Comparison of ENCODE assay signal across 8 cellular contexts in the genomic region with DNA sequence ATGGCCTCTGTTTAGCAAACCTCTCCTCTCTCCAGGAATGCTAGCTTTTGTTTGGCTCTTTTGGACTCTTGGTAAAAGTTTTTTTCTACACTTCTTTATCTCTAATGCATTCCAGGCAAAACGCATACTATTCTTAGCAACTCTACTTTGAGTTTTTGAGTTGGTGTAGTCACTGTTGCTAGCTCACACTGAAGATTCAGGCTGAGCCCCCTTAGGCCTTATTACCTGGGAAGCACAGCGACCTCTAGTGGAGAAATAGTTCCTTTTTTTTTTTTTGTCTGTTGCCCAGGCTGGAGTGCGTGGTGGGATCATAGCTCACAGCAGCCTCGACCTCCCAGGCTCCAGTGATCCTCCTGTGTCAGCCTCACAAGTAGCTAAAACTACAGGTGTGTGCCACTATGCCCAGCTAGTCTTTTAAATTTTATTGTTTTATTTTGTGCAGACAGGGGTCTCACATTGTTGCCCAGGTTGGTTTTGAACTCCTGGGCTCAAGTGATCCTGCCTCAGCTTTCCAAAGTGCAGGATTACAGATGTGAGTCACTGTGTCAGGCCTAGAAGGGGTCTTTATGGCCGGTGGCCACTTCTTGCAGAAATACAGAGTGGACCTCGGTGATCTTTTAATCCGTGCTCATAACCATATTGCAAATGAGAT.
DNase-seq lines count a peak whose midpoint lies in the region; ATAC-seq and TF ChIP-seq lines count a peak whose summit lies in the region.

No MANE protein-coding gene starts in this region.

- H4K20me1 ChIP-seq in OCI-LY7 (ENCODE audit: insufficient read depth, low read length) (no peaks in the 10 kb centered on the region), neural cell (ENCODE audit: insufficient read depth) (no peaks in the 10 kb centered on the region)

- intact Hi-C loops in OCI-LY7 (cut with micrococcal nuclease; ENCODE audit: unreplicated experiment) = loop anchor here (5.0 kb wide), 1 partner anchor 100 kb away; no protein-coding TSS in a partner anchor

- no peaks in the 10 kb centered on the region for H3K9me3 ChIP-seq in OCI-LY7 (ENCODE audit: low read length)
- H3K9me3 ChIP-seq in neural cell (ENCODE audit: low read length) = no peaks in the 10 kb centered on the region
- H3K9me3 ChIP-seq in effector memory CD4-positive, alpha-beta T cell (ENCODE audit: control insufficient read depth, low read length) = no peaks in the 10 kb centered on the region

- peak; percentile 89 for TF ChIP-seq CTCF in OCI-LY7 (conservative IDR thresholded peaks at IDR 0.05; ENCODE audit: low read length)
- TF ChIP-seq CTCF in epithelial cell of proximal tubule (conservative IDR thresholded peaks at IDR 0.05; ENCODE audit: low read depth, low read length) = peak; percentile 73
- TF ChIP-seq CTCF in neural cell (IDR thresholded peaks at IDR 0.05; ENCODE audit: poor library complexity, severe bottlenecking) = peak; percentile 38

- H3F3A ChIP-seq in neural cell (ENCODE audit: insufficient read depth, low read length, poor library complexity, severe bottlenecking) = no peaks in the 10 kb centered on the region

- POLR2A ChIA-PET in OCI-LY7 (lab: Charles Lee) = interaction anchor here (0.6 to 0.7 kb wide), 3 partner anchors 141 to 1694 kb away, joined by 3 read pairs; no protein-coding TSS in a partner anchor

- H3K4me3 ChIP-seq in OCI-LY7 (ENCODE audit: low read depth, low read length, poor library complexity, severe bottlenecking) (no peak overlapping the region), epithelial cell of proximal tubule (ENCODE audit: low read depth, low read length) (no peak overlapping the region), neural cell (ENCODE audit: low read length) (no peak overlapping the region)
- H3K4me3 ChIP-seq in effector memory CD4-positive, alpha-beta T cell (ENCODE audit: insufficient read depth, low read depth, low read length, poor library complexity, severe bottlenecking) = no peak overlapping the region

- no peak overlapping the region for H2AFZ ChIP-seq in OCI-LY7 (ENCODE audit: low read length)
- H2AFZ ChIP-seq in neural cell (ENCODE audit: low read depth, low read length) = no peak overlapping the region

- BruUV-seq in OCI-LY7 (replicated peaks; lab: Mats Ljungman, UMichigan) = no TSS peak

- H3K27ac ChIP-seq in OCI-LY7 (ENCODE audit: low read depth, low read length, poor library complexity, severe bottlenecking) (no peak overlapping the region), neural cell (ENCODE audit: low read length) (no peak overlapping the region)
- no peak overlapping the region for H3K27ac ChIP-seq in effector memory CD4-positive, alpha-beta T cell (ENCODE audit: insufficient read depth, low read length, poor library complexity, severe bottlenecking)

- no peak for TF ChIP-seq EP300 in neural cell (conservative IDR thresholded peaks at IDR 0.05; ENCODE audit: poor library complexity, severe bottlenecking)

- H3K27me3 ChIP-seq in neural cell (ENCODE audit: insufficient read depth, low read depth, low read length) = no peaks in the 10 kb centered on the region
- no peaks in the 10 kb centered on the region for H3K27me3 ChIP-seq in effector memory CD4-positive, alpha-beta T cell (replicated peaks; ENCODE audit: control insufficient read depth, insufficient read depth, low read length, poor library complexity, severe bottlenecking)

- H3K9ac ChIP-seq in neural cell (ENCODE audit: low read length) = no peak overlapping the region

- H3K4me2 ChIP-seq in OCI-LY7 (ENCODE audit: low read length) = no peak overlapping the region
- H3K4me2 ChIP-seq in neural cell (ENCODE audit: low read length) = no peak overlapping the region

- H3K9me2 ChIP-seq in OCI-LY7 (ENCODE audit: insufficient read depth, low read length) (no peaks in the 10 kb centered on the region), neural cell (ENCODE audit: insufficient read depth, low read length) (no peaks in the 10 kb centered on the region)

- peak; percentile 5 for DNase-seq in activated CD4-positive, alpha-beta T cell treated with anti-CD3 and anti-CD28 coated beads for 48 hours
- no peak for DNase-seq in activated CD4-positive, alpha-beta T cell treated with anti-CD3 and anti-CD28 coated beads for 1 hour
- DNase-seq in HT-29 (ENCODE audit: low spot score) (peak; percentile 53), OCI-LY7 (ENCODE audit: low spot score) (peak; percentile 57), epithelial cell of proximal tubule (ENCODE audit: low read depth) (no peak)
- DNase-seq in effector memory CD4-positive, alpha-beta T cell = no peak

- no peak for TF ChIP-seq RAD21 in neural cell (conservative IDR thresholded peaks at IDR 0.05)

- CTCF ChIA-PET in OCI-LY7 (lab: Charles Lee; ENCODE audit: unreplicated experiment) = interaction anchor here (0.7 to 0.9 kb wide), 2 partner anchors 11 to 212 kb away, joined by 3 read pairs; no protein-coding TSS in a partner anchor

- H3K36me3 ChIP-seq in OCI-LY7 (ENCODE audit: insufficient read depth, low read length) = no peaks in the 10 kb centered on the region
- no peaks in the 10 kb centered on the region for H3K36me3 ChIP-seq in neural cell (ENCODE audit: insufficient read depth, low read length)
- H3K36me3 ChIP-seq in effector memory CD4-positive, alpha-beta T cell (ENCODE audit: control insufficient read depth, insufficient read depth, low read length) = no peaks in the 10 kb centered on the region

- no peak for ATAC-seq in GM21381 (IDR thresholded peaks at IDR 0.05; ENCODE audit: unreplicated experiment)

- H3K4me1 ChIP-seq in OCI-LY7 (ENCODE audit: insufficient read depth, low read length, poor library complexity, severe bottlenecking) = no peaks in the 10 kb centered on the region
- no peaks in the 10 kb centered on the region for H3K4me1 ChIP-seq in effector memory CD4-positive, alpha-beta T cell (ENCODE audit: control insufficient read depth, insufficient read depth, low read length, poor library complexity, severe bottlenecking)

- H3K79me2 ChIP-seq in OCI-LY7 (ENCODE audit: insufficient read depth, low read depth, low read length) (no peaks in the 10 kb centered on the region), neural cell (replicated peaks; ENCODE audit: insufficient read depth, low read length) (no peaks in the 10 kb centered on the region)

TF ChIP-seq in neural cell, 6 proteins besides CTCF, POLR2A, EP300 and RAD21:
- TF ChIP-seq EZH2 (IDR thresholded peaks at IDR 0.05; ENCODE audit: borderline replicate concordance, insufficient read depth, low read length, poor library complexity, severe bottlenecking) (no peak), TAF1 (IDR thresholded peaks at IDR 0.05; ENCODE audit: low read depth) (no peak), REST (IDR thresholded peaks at IDR 0.05; ENCODE audit: borderline replicate concordance) (no peak), SMC3 (conservative IDR thresholded peaks at IDR 0.05; ENCODE audit: poor library complexity) (no peak), MXI1 (conservative IDR thresholded peaks at IDR 0.05; ENCODE audit: poor library complexity, severe bottlenecking) (no peak), POLR2AphosphoS5 (IDR thresholded peaks at IDR 0.05) (no peak)

Comparison
In these comparisons a context has a peak if more than half of its experiments do, and no peak if none do; other contexts are left out.
1. DNase-seq: peak in activated CD4-positive, alpha-beta T cell treated with anti-CD3 and anti-CD28 coated beads for 48 hours (single experiment), HT-29 (single experiment) and OCI-LY7 (single experiment); none in activated CD4-positive, alpha-beta T cell treated with anti-CD3 and anti-CD28 coated beads for 1 hour (single experiment), epithelial cell of proximal tubule (single experiment) and effector memory CD4-positive, alpha-beta T cell (0 of 3).
2. CTCF ChIP-seq: peak in every context shown above with its lines; median percentile 89 in OCI-LY7; 73 in epithelial cell of proximal tubule; 38 in neural cell.